23 cellular contexts compared by ENCODE assay signal in genomic region chr1:245698860-245699259, GRCh38.
DNase-seq lines count a peak whose midpoint lies in the region; ATAC-seq, FAIRE-seq and TF ChIP-seq lines count a peak whose summit lies in the region.
"Had no signal": no experiment of that assay in that cellular context is flagged by ENCODE, and none has a peak within 500 bp of the region (broad histone marks: within the 10 kb centered on the region; RNA-seq: fewer than 3 reads in every experiment).

No MANE protein-coding gene starts in this region.

- no peaks in the 10 kb centered on the region for H3K79me2 ChIP-seq in DOHH2 (ENCODE audit: control insufficient read depth, low read length)

- no peak overlapping the region for H3K4me3 ChIP-seq in BLaER1 treated with 17β-estradiol and CSF1 and Interleukin-3, amounts not matched to agents 10 nM and 100 nM
- no peak overlapping the region for H3K4me3 ChIP-seq in DOHH2 (ENCODE audit: low read length)
- no peak overlapping the region for H3K4me3 ChIP-seq in kidney (ENCODE audit: low read length in 2 of 2)
- H3K4me3 ChIP-seq: esophagus squamous epithelium, left lung had no signal

- H3K9me2 ChIP-seq in DOHH2 (replicated peaks; ENCODE audit: control insufficient read depth, low read length), result no peaks in the 10 kb centered on the region

- peaks cover 0 to 31% (median 23%) of the 10 kb centered on the region in 10 experiments; a peak in 16 of 20 replicates for H3K4me1 ChIP-seq in BLaER1 treated with 17β-estradiol and CSF1 and Interleukin-3, amounts not matched to agents 10 nM and 100 nM
- H3K4me1 ChIP-seq in DOHH2 (ENCODE audit: control insufficient read depth, low read length), result peaks cover 14% of the 10 kb centered on the region
- no peaks in the 10 kb centered on the region for H3K4me1 ChIP-seq in kidney (ENCODE audit: control insufficient read depth in 1 of 2, insufficient read depth in 1 of 2, low read depth in 1 of 2, low read length in 2 of 2)
- H3K4me1 ChIP-seq: esophagus squamous epithelium, left lung had no signal

- no peaks in the 10 kb centered on the region for H3K27me3 ChIP-seq in BLaER1 treated with 17β-estradiol and CSF1 and Interleukin-3, amounts not matched to agents 10 nM and 100 nM
- no peaks in the 10 kb centered on the region for H3K27me3 ChIP-seq in DOHH2 (ENCODE audit: control insufficient read depth, low read length)
- H3K27me3 ChIP-seq: esophagus squamous epithelium, left lung had no signal

- DNase-seq in NCI-H2107 (lab: John Stamatoyannopoulos, UW) (peak; percentile 81), kidney (peak; percentile 54), mesothelial cell of epicardium (ENCODE audit: low spot score in 2 of 2, unreplicated experiment in 2 of 2) (no peak)
- DNase-seq in T-helper 2 cell treated with Interferon-gamma antibody and Interleukin-4, amounts not matched to agents 5 μg/mL and 100 μg/mL, for 36 hours (ENCODE audit: low spot score), result no peak
- DNase-seq: activated CD8-positive, alpha-beta T cell treated with anti-CD3 and anti-CD28 coated beads for 36 hours; activated naive CD4-positive, alpha-beta T cell treated with anti-CD3 and anti-CD28 coated beads for 36 hours; activated T-cell treated with anti-CD3 and anti-CD28 coated beads, Interleukin-2, amount 50 U/mL, for 24 hours; anterior cingulate cortex; COR-L47; esophagus squamous epithelium; GF-D8; left lung; NCI-H1048; NCI-H524; OCI-M1; retina had no signal

- intact Hi-C loops in kidney (cut with DNase I), result no loop called here

- H3K9me3 Mint-ChIP-seq in T-helper 2 cell treated with Interferon-gamma antibody and Interleukin-4, amounts not matched to agents 5 μg/mL and 100 μg/mL, for 36 hours, result no peaks in the 10 kb centered on the region
- H3K9me3 Mint-ChIP-seq in mesothelial cell of epicardium, result no peaks in the 10 kb centered on the region
- H3K9me3 Mint-ChIP-seq: activated CD8-positive, alpha-beta T cell treated with anti-CD3 and anti-CD28 coated beads for 36 hours; activated naive CD4-positive, alpha-beta T cell treated with anti-CD3 and anti-CD28 coated beads for 36 hours; activated T-cell treated with anti-CD3 and anti-CD28 coated beads, Interleukin-2, amount 50 U/mL, for 24 hours; central memory CD8-positive, alpha-beta T cell; WTC11 had no signal

- H3K27ac ChIP-seq in BLaER1 treated with 17β-estradiol and CSF1 and Interleukin-3, amounts not matched to agents 10 nM and 100 nM, result peak overlapping the region in 2 of 11 experiments; percentile 9 to 13; a peak in 2 of 22 replicates
- H3K27ac ChIP-seq in DOHH2 (ENCODE audit: low read depth, low read length) (no peak overlapping the region), kidney (ENCODE audit: low read depth in 2 of 2, low read length in 2 of 2) (no peak overlapping the region)
- H3K27ac ChIP-seq: esophagus squamous epithelium, KMS-11, left lung had no signal

- peaks cover 0 to 8% (median 0%) of the 10 kb centered on the region in 11 experiments; a peak in 2 of 22 replicates for H3K9me3 ChIP-seq in BLaER1 treated with 17β-estradiol and CSF1 and Interleukin-3, amounts not matched to agents 10 nM and 100 nM (replicated peaks in 1 of 11)
- no peaks in the 10 kb centered on the region for H3K9me3 ChIP-seq in DOHH2 (ENCODE audit: control insufficient read depth, insufficient read depth, low read length)
- no peaks in the 10 kb centered on the region for H3K9me3 ChIP-seq in kidney (ENCODE audit: control insufficient read depth in 1 of 2, low read length in 2 of 2)
- H3K9me3 ChIP-seq: esophagus squamous epithelium, left lung had no signal

- no peaks in the 10 kb centered on the region for H3K27me3 Mint-ChIP-seq in T-helper 2 cell treated with Interferon-gamma antibody and Interleukin-4, amounts not matched to agents 5 μg/mL and 100 μg/mL, for 36 hours (ENCODE audit: low read depth)
- no peaks in the 10 kb centered on the region for H3K27me3 Mint-ChIP-seq in mesothelial cell of epicardium (ENCODE audit: low read depth)
- H3K27me3 Mint-ChIP-seq: activated CD8-positive, alpha-beta T cell treated with anti-CD3 and anti-CD28 coated beads for 36 hours; activated T-cell treated with anti-CD3 and anti-CD28 coated beads, Interleukin-2, amount 50 U/mL, for 24 hours; central memory CD8-positive, alpha-beta T cell had no signal

- H4K20me1 ChIP-seq in BLaER1 treated with 17β-estradiol and CSF1 and Interleukin-3, amounts not matched to agents 10 nM and 100 nM, result no peaks in the 10 kb centered on the region
- no peaks in the 10 kb centered on the region for H4K20me1 ChIP-seq in DOHH2 (ENCODE audit: control insufficient read depth, insufficient read depth, low read depth, low read length)

- TF ChIP-seq CTCF in DOHH2 (IDR thresholded peaks at IDR 0.05; ENCODE audit: low read depth, low read length, poor library complexity, severe bottlenecking) (no peak), kidney (IDR thresholded peaks at IDR 0.05; ENCODE audit: borderline replicate concordance, extremely low read depth, insufficient read depth) (no peak), mesothelial cell of epicardium (IDR thresholded peaks at IDR 0.05; ENCODE audit: unreplicated experiment) (no peak)

- no peak overlapping the region for H3K4me3 Mint-ChIP-seq in T-helper 2 cell treated with Interferon-gamma antibody and Interleukin-4, amounts not matched to agents 5 μg/mL and 100 μg/mL, for 36 hours
- no peak overlapping the region for H3K4me3 Mint-ChIP-seq in mesothelial cell of epicardium
- H3K4me3 Mint-ChIP-seq: activated CD8-positive, alpha-beta T cell treated with anti-CD3 and anti-CD28 coated beads for 36 hours; activated naive CD4-positive, alpha-beta T cell treated with anti-CD3 and anti-CD28 coated beads for 36 hours; activated T-cell treated with anti-CD3 and anti-CD28 coated beads, Interleukin-2, amount 50 U/mL, for 24 hours; central memory CD8-positive, alpha-beta T cell; WTC11 had no signal

- no peak overlapping the region for H3K27ac Mint-ChIP-seq in T-helper 2 cell treated with Interferon-gamma antibody and Interleukin-4, amounts not matched to agents 5 μg/mL and 100 μg/mL, for 36 hours
- no peak overlapping the region for H3K27ac Mint-ChIP-seq in mesothelial cell of epicardium
- H3K27ac Mint-ChIP-seq: activated CD8-positive, alpha-beta T cell treated with anti-CD3 and anti-CD28 coated beads for 36 hours; activated naive CD4-positive, alpha-beta T cell treated with anti-CD3 and anti-CD28 coated beads for 36 hours; activated T-cell treated with anti-CD3 and anti-CD28 coated beads, Interleukin-2, amount 50 U/mL, for 24 hours; WTC11 had no signal

- no peaks in the 10 kb centered on the region for H3K36me3 ChIP-seq in BLaER1 treated with 17β-estradiol and CSF1 and Interleukin-3, amounts not matched to agents 10 nM and 100 nM
- H3K36me3 ChIP-seq in DOHH2 (ENCODE audit: control insufficient read depth, low read length) (no peaks in the 10 kb centered on the region), kidney (ENCODE audit: control insufficient read depth in 1 of 2, insufficient read depth in 2 of 2, low read length in 2 of 2) (no peaks in the 10 kb centered on the region)
- H3K36me3 ChIP-seq: esophagus squamous epithelium, left lung had no signal

- H3K36me3 Mint-ChIP-seq in T-helper 2 cell treated with Interferon-gamma antibody and Interleukin-4, amounts not matched to agents 5 μg/mL and 100 μg/mL, for 36 hours (ENCODE audit: low read depth), result no peaks in the 10 kb centered on the region
- peaks cover 23% of the 10 kb centered on the region for H3K36me3 Mint-ChIP-seq in mesothelial cell of epicardium
- H3K36me3 Mint-ChIP-seq: WTC11 had no signal

- no peaks in the 10 kb centered on the region for H3F3A ChIP-seq in DOHH2 (ENCODE audit: control insufficient read depth, insufficient read depth)

- no peak for ATAC-seq in GM21723 (IDR thresholded peaks at IDR 0.05; ENCODE audit: unreplicated experiment)
- ATAC-seq: activated CD8-positive, alpha-beta T cell treated with anti-CD3 and anti-CD28 coated beads for 36 hours; left lung; WTC11 had no signal

- no peak overlapping the region for H3K9ac ChIP-seq in BLaER1 treated with 17β-estradiol and CSF1 and Interleukin-3, amounts not matched to agents 10 nM and 100 nM
- no peak overlapping the region for H3K9ac ChIP-seq in kidney (ENCODE audit: low read length in 2 of 2)
- H3K9ac ChIP-seq: KMS-11 had no signal

- no peaks in the 10 kb centered on the region for H3K4me1 Mint-ChIP-seq in T-helper 2 cell treated with Interferon-gamma antibody and Interleukin-4, amounts not matched to agents 5 μg/mL and 100 μg/mL, for 36 hours (ENCODE audit: low read depth)
- no peaks in the 10 kb centered on the region for H3K4me1 Mint-ChIP-seq in mesothelial cell of epicardium
- H3K4me1 Mint-ChIP-seq: central memory CD8-positive, alpha-beta T cell; WTC11 had no signal

- no peak for FAIRE-seq in kidney (lab: Jason Lieb, UNC)
- FAIRE-seq: H54 had no signal

- peak overlapping the region; percentile 8 to 70 (median 58); a peak in 17 of 22 replicates for H3K4me2 ChIP-seq in BLaER1 treated with 17β-estradiol and CSF1 and Interleukin-3, amounts not matched to agents 10 nM and 100 nM
- peak overlapping the region; percentile 51 for H3K4me2 ChIP-seq in DOHH2 (ENCODE audit: low read length)
- H3K4me2 ChIP-seq: KMS-11 had no signal

Comparison
In these comparisons a context has a peak if more than half of its experiments do, and no peak if none do; other contexts are left out.
1. DNase-seq: peak in NCI-H2107 (single experiment) and kidney (single experiment); none in T-helper 2 cell treated with Interferon-gamma antibody and Interleukin-4, amounts not matched to agents 5 μg/mL and 100 μg/mL, for 36 hours (single experiment) and mesothelial cell of epicardium (0 of 2).